14 cellular contexts compared by ENCODE assay signal in genomic region chr10:77613476-77614130, GRCh38. TPM values are rescaled to one million over a fixed set of nuclear protein-coding genes. Genes with fewer than 3 reads are reported as not detected.
A peak's percentile ranks its signal among the peaks of the same experiment; 100 is the strongest.
DNase-seq lines count a peak whose midpoint lies in the region; ATAC-seq lines count a peak whose summit lies in the region.
"Had no signal": no experiment of that assay in that cellular context is flagged by ENCODE, and none has a peak within 500 bp of the region (broad histone marks: within the 10 kb centered on the region; RNA-seq: fewer than 3 reads in every experiment).

No MANE protein-coding gene starts in this region.

- no peak overlapping the region for H3K4me3 ChIP-seq in MG63

- no peaks in the 10 kb centered on the region for H3K27me3 ChIP-seq in MG63

- DNase-seq in D341Med (ENCODE audit: low spot score) (peak; percentile 22), MG63 (peak; percentile 33), astrocyte of the hippocampus (ENCODE audit: low read depth, low spot score) (peak; percentile 89), midbrain (lab: John Stamatoyannopoulos, UW) (peak; percentile 20), GM19240 (ENCODE audit: insufficient read length, low spot score) (no peak), NCI-H2171 treated with DMSO at 0.1 percent for 48 hours (lab: John Stamatoyannopoulos, UW) (no peak), HK-2 (ENCODE audit: unreplicated experiment) (no peak)
- DNase-seq: activated T-cell treated with anti-CD3 and anti-CD28 coated beads, Interleukin-2, amount 50 U/mL, for 4 hours; mammary epithelial cell; NCI-H446; stimulated activated CD4-positive, alpha-beta T cell treated with anti-CD3 and anti-CD28 coated beads, Interleukin-1b, Interleukin-23, amount 100 ng/mL, for 48 hours had no signal

- H3K9me3 ChIP-seq in MG63 = no peaks in the 10 kb centered on the region

- H3K36me3 ChIP-seq in MG63 = peaks cover 9% of the 10 kb centered on the region

- no peak for ATAC-seq in GM18519 (IDR thresholded peaks at IDR 0.05; ENCODE audit: low FRiP score, unreplicated experiment)
- ATAC-seq: activated T-cell treated with anti-CD3 and anti-CD28 coated beads, Interleukin-2, amount 50 U/mL, for 4 hours; stimulated activated effector memory CD8-positive, alpha-beta T cell treated with anti-CD3 and anti-CD28 coated beads, Interleukin-12 subunit alpha, Interleukin-12 subunit beta, amount 100 ng/mL, for 72 hours had no signal

RNA-seq across cellular contexts. Expression of gene KCNMA1, which starts 24.0 kb away (rescaled TPM):
- total RNA-seq in MG63 (2014; rRNA removed; shearing (Covaris generic); ENCODE audit: low replicate concordance) = 40.8 and 58.6 TPM in 2 replicates
- total RNA-seq: SK-MEL-5 had no signal

Comparison
In these comparisons a context has a peak if more than half of its experiments do, and no peak if none do; other contexts are left out.
1. DNase-seq: peak in D341Med (single experiment), MG63 (single experiment), astrocyte of the hippocampus (single experiment) and midbrain (single experiment); none in GM19240 (single experiment), NCI-H2171 treated with DMSO at 0.1 percent for 48 hours (single experiment) and HK-2 (single experiment).